ENCODE assay signal across 24 cellular contexts in the genomic region with DNA sequence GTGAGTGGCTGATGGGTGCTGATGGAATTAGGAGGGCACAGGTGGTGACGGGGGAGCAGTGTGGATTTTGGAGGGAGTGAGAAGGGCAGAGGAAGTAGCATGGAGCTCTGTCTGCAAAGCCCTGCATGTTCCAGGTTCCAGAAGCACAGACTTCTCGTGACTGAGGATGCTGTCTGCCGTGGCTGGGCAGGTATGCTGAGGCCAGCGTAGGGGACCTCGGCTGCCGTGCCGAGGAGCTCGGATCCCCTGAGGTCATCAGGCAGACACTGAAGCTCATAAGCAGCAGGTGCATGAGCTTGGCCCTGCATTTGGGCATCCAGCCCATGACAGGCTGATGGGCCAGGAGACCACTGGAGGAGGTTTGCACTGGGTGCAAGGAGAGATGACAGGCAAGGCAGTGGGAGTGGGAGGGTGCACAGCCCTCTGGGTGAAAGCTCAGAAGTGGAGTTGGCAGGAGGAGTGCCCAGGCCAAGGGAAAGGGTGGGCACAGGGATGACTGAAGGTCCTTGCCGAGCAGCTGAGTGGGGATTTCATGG.
"Had no signal": no experiment of that assay in that cellular context is flagged by ENCODE, and none has a peak within 500 bp of the region (broad histone marks: within the 10 kb centered on the region; RNA-seq: fewer than 3 reads in every experiment).

No MANE protein-coding gene starts in this region.

- H3K27ac ChIP-seq: body of pancreas, left ventricle myocardium inferior, right lobe of liver, skin epidermis, uterus had no signal

- DNase-seq: activated CD4-positive, alpha-beta T cell treated with anti-CD3 and anti-CD28 coated beads for 4 hours; activated CD4-positive, alpha-beta T cell treated with anti-CD3 and anti-CD28 coated beads, Interleukin-2, amount 50 U/mL, for 48 hours; activated CD4-positive, CD25-positive, alpha-beta regulatory T cell; activated CD8-positive, alpha-beta memory T cell treated with anti-CD3 and anti-CD28 coated beads, Interleukin-2, amount 50 U/mL, for 48 hours; activated naive CD4-positive, alpha-beta T cell treated with Interleukin-2 at 50 U/mL for 16 hours; activated T-cell treated with anti-CD3 and anti-CD28 coated beads, Interleukin-2, amount 50 U/mL, for 48 hours; anterior cingulate cortex; body of pancreas; caudate nucleus; effector memory CD4-positive, alpha-beta T cell; foreskin melanocyte; glutamatergic neuron; hippocampal formation; left ventricle myocardium inferior; mammary epithelial cell; midbrain; nucleus accumbens; right lobe of liver; stimulated activated CD4-positive, alpha-beta T cell treated with anti-CD3 and anti-CD28 coated beads, Interleukin-1b, Interleukin-23, amount 100 ng/mL, for 48 hours; trophoblast cell; uterus had no signal

- H3K36me3 Mint-ChIP-seq: natural killer cell treated with Interleukin-12 subunit alpha and Interleukin-12 subunit beta and Interleukin-15 and Interleukin-18, amount 100 ng/mL, for 72 hours; stimulated activated effector memory CD8-positive, alpha-beta T cell treated with anti-CD3 and anti-CD28 coated beads, Interleukin-12 subunit alpha, Interleukin-12 subunit beta, amount 100 ng/mL, for 72 hours had no signal

- H3K9me3 Mint-ChIP-seq: natural killer cell treated with Interleukin-12 subunit alpha and Interleukin-12 subunit beta and Interleukin-15 and Interleukin-18, amount 100 ng/mL, for 72 hours; stimulated activated effector memory CD8-positive, alpha-beta T cell treated with anti-CD3 and anti-CD28 coated beads, Interleukin-12 subunit alpha, Interleukin-12 subunit beta, amount 100 ng/mL, for 72 hours had no signal

- H3K36me3 ChIP-seq: left ventricle myocardium inferior, right lobe of liver, uterus had no signal

- ATAC-seq: body of pancreas; natural killer cell treated with Interleukin-12 subunit alpha and Interleukin-12 subunit beta and Interleukin-15 and Interleukin-18, amount 100 ng/mL, for 72 hours; right lobe of liver; stimulated activated effector memory CD8-positive, alpha-beta T cell treated with anti-CD3 and anti-CD28 coated beads, Interleukin-12 subunit alpha, Interleukin-12 subunit beta, amount 100 ng/mL, for 72 hours had no signal

- H3K9me3 ChIP-seq: body of pancreas, left ventricle myocardium inferior, right lobe of liver, uterus had no signal

- H3K4me3 ChIP-seq: body of pancreas, left ventricle myocardium inferior, right lobe of liver, skin epidermis, uterus had no signal

- H3K4me1 ChIP-seq: body of pancreas, right lobe of liver, uterus had no signal

- H3K27ac Mint-ChIP-seq: stimulated activated effector memory CD8-positive, alpha-beta T cell treated with anti-CD3 and anti-CD28 coated beads, Interleukin-12 subunit alpha, Interleukin-12 subunit beta, amount 100 ng/mL, for 72 hours had no signal

- H3K4me3 Mint-ChIP-seq: natural killer cell treated with Interleukin-12 subunit alpha and Interleukin-12 subunit beta and Interleukin-15 and Interleukin-18, amount 100 ng/mL, for 72 hours; stimulated activated effector memory CD8-positive, alpha-beta T cell treated with anti-CD3 and anti-CD28 coated beads, Interleukin-12 subunit alpha, Interleukin-12 subunit beta, amount 100 ng/mL, for 72 hours had no signal

- H3K27me3 ChIP-seq: body of pancreas, right lobe of liver, uterus had no signal
